In genomic region chr6:79536969-79537747, GRCh38 we compare ENCODE assay signal across 2 cellular contexts.
A peak's percentile ranks its signal among the peaks of the same experiment; 100 is the strongest.
TF ChIP-seq lines count a peak whose summit lies in the region.

Gene LCA5, minus strand, starts transcription at chr6:79537430. Its CDS starts 18,536 bp downstream, at chr6:79518894.

TF ChIP-seq in HCT116, 20 proteins besides CTCF, POLR2A, EP300 and RAD21 (continued from another document):
- TF ChIP-seq POLR2AphosphoS5 (IDR thresholded peaks at IDR 0.05; ENCODE audit: low read depth, low read length) (peak; percentile 32; the same call in 1 of the 2 replicates), YY1 (IDR thresholded peaks at IDR 0.05; ENCODE audit: extremely low read depth, insufficient replicate concordance, low read depth, low read length) (no peak), ATF3 (IDR thresholded peaks at IDR 0.05) (no peak), ZNF274 (IDR thresholded peaks at IDR 0.05; ENCODE audit: low read depth, low read length) (no peak), CEBPB (IDR thresholded peaks at IDR 0.05; ENCODE audit: low read depth) (no peak), TCF7L2 (IDR thresholded peaks at IDR 0.05; ENCODE audit: borderline replicate concordance, extremely low read depth, insufficient read depth, insufficient read length) (peak; percentile 52), ELF1 (IDR thresholded peaks at IDR 0.05; ENCODE audit: borderline replicate concordance, low read depth) (no peak), FOSL1 (IDR thresholded peaks at IDR 0.05; ENCODE audit: low read depth) (no peak), CBX3 (IDR thresholded peaks at IDR 0.05; ENCODE audit: low read depth) (no peak), EZH2phosphoT487 (IDR thresholded peaks at IDR 0.05; ENCODE audit: borderline replicate concordance) (no peak), SP1 (IDR thresholded peaks at IDR 0.05; ENCODE audit: low read depth) (peak; percentile 91), JUND (IDR thresholded peaks at IDR 0.05) (no peak), REST (IDR thresholded peaks at IDR 0.05; ENCODE audit: low read depth) (no peak), ZBTB33 (IDR thresholded peaks at IDR 0.05; ENCODE audit: extremely low read depth, insufficient replicate concordance, low read length) (no peak), SRF (IDR thresholded peaks at IDR 0.05; ENCODE audit: low read depth) (no peak)
TF ChIP-seq in HCT116: peak in this region for 6.

TF ChIP-seq in SK-N-SH, 30 proteins besides CTCF, POLR2A, EP300 and RAD21 (continued from another document):
- peak; percentile 72; the same call in 1 of the 2 replicates for TF ChIP-seq POLR2AphosphoS5 (IDR thresholded peaks at IDR 0.05; ENCODE audit: low read depth, low read length)
- TF ChIP-seq EZH2phosphoT487 (IDR thresholded peaks at IDR 0.05; ENCODE audit: borderline replicate concordance, low read depth) = no peak
- TF ChIP-seq JUND (IDR thresholded peaks at IDR 0.05) = no peak
- no peak for TF ChIP-seq TCF12 (IDR thresholded peaks at IDR 0.05)
- TF ChIP-seq NFIC (IDR thresholded peaks at IDR 0.05; ENCODE audit: borderline replicate concordance) = no peak; the same call in 1 of the 2 replicates
- peak; percentile 78 for TF ChIP-seq RFX5 (IDR thresholded peaks at IDR 0.05; ENCODE audit: low read length)
- TF ChIP-seq ZBTB33 (IDR thresholded peaks at IDR 0.05; ENCODE audit: borderline replicate concordance, low read depth) = no peak
- no peak for TF ChIP-seq ELF1 (IDR thresholded peaks at IDR 0.05)
- no peak for TF ChIP-seq GABPA (IDR thresholded peaks at IDR 0.05; ENCODE audit: low read depth)
- TF ChIP-seq CHD2 (IDR thresholded peaks at IDR 0.05; ENCODE audit: low read length, partially characterized antibody) = peak; percentile 85
- TF ChIP-seq IRF3 (IDR thresholded peaks at IDR 0.05; ENCODE audit: low read depth, low read length) = peak; percentile 68; the same call in 1 of the 2 replicates
- no peak for TF ChIP-seq RCOR1 (IDR thresholded peaks at IDR 0.05; ENCODE audit: low read length)
- TF ChIP-seq MXI1 (IDR thresholded peaks at IDR 0.05; ENCODE audit: low read depth, low read length) = 0 out of 2 replicates have a peak, but pooled peaks have one; percentile 20
- no peak for TF ChIP-seq NRF1 (IDR thresholded peaks at IDR 0.05; ENCODE audit: low read depth, low read length)
- TF ChIP-seq SIN3A (IDR thresholded peaks at IDR 0.05; ENCODE audit: borderline replicate concordance, low read depth, low read length) = no peak; the same call in 1 of the 2 replicates
- 0 out of 2 replicates have a peak, but pooled peaks have one; percentile 11 for TF ChIP-seq GATA2 (CRISPR knock-in tag; IDR thresholded peaks at IDR 0.05)
- TF ChIP-seq PBX3 (IDR thresholded peaks at IDR 0.05) = peak; percentile 40
- TF ChIP-seq MAX (IDR thresholded peaks at IDR 0.05; ENCODE audit: low read depth) = peak; percentile 29; the same call in 1 of the 2 replicates
- no peak for TF ChIP-seq TEAD4 (IDR thresholded peaks at IDR 0.05; ENCODE audit: borderline replicate concordance, insufficient read depth)
- TF ChIP-seq USF2 (IDR thresholded peaks at IDR 0.05; ENCODE audit: borderline replicate concordance, low read depth, low read length) = no peak
- no peak for TF ChIP-seq FOXM1 (IDR thresholded peaks at IDR 0.05; ENCODE audit: low read depth)
- no peak for TF ChIP-seq RXRA (IDR thresholded peaks at IDR 0.05; ENCODE audit: borderline replicate concordance, low read depth)
- no peak for TF ChIP-seq REST (IDR thresholded peaks at IDR 0.05; ENCODE audit: low read depth, low read length)
- TF ChIP-seq TAF1 (IDR thresholded peaks at IDR 0.05; ENCODE audit: borderline replicate concordance, low read depth, low read length) = peak; percentile 60
